ENCODE assay signal across 2 cellular contexts in the genomic region with DNA sequence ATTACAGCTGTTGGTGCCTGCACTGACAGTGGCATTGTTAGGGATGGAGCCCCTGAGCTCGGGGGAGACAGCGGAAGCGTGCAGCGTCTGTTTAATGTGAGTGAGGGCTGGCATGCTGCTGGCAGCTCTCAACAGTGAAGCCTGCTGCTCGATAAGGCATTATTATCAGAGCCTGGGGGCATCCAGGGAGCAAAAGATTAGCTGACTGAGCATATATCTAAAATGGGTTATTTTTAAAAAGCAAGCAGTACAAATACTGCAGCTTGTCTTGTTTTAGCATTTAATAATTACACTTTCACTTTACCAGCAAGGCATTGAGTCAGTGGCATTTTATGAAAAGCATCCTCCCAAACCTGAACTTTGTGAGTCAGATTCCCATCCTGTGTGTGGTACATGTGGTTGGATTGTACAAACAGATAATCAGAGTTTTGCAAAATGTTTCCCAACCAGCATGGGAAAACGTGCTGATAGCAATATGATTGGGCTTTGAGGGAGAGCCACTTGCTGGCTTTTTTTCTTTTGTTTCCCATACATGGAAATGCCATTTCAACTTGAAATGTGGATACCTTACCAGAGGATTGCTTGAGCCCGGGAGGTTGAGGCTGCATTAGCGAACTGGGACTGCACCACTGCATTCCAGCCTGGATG.
TF ChIP-seq lines count a peak whose summit lies in the region.

No MANE protein-coding gene starts in this region.

TF ChIP-seq in A549, 52 proteins besides CTCF, POLR2A, EP300 and RAD21 (continued from another document and continues in another):
- TF ChIP-seq POLR2AphosphoS2 (conservative IDR thresholded peaks at IDR 0.05; ENCODE audit: low read length) (no peak), ESRRA (IDR thresholded peaks at IDR 0.05; ENCODE audit: borderline replicate concordance, low read length) (no peak), GATA3 (IDR thresholded peaks at IDR 0.05; ENCODE audit: borderline replicate concordance) (peak; percentile 98), CHD2 (IDR thresholded peaks at IDR 0.05; ENCODE audit: low read length, partially characterized antibody) (no peak), ZSCAN20 (CRISPR knock-in tag; IDR thresholded peaks at IDR 0.05) (no peak; the same call in 1 of the 2 replicates), PHF8 (IDR thresholded peaks at IDR 0.05; ENCODE audit: borderline replicate concordance, low read depth) (no peak), MAZ (IDR thresholded peaks at IDR 0.05; ENCODE audit: borderline replicate concordance, low read depth, low read length) (no peak), HEYL (CRISPR knock-in tag; IDR thresholded peaks at IDR 0.05) (no peak), MYC (IDR thresholded peaks at IDR 0.05; ENCODE audit: borderline replicate concordance, low read length) (peak; percentile 53; the same call in 1 of the 2 replicates), PBX3 (IDR thresholded peaks at IDR 0.05) (peak; percentile 49; the same call in 1 of the 2 replicates), EHF (CRISPR knock-in tag; IDR thresholded peaks at IDR 0.05) (no peak; the same call in 1 of the 2 replicates), RCOR1 (IDR thresholded peaks at IDR 0.05; ENCODE audit: low read depth, low read length) (no peak), JUN (IDR thresholded peaks at IDR 0.05) (peak; percentile 96 to 98; a peak in 4 of 5 replicates), NR3C1 (IDR thresholded peaks at IDR 0.05) (no peak), FOSL2 (IDR thresholded peaks at IDR 0.05) (peak; percentile 94), FOSL2 (CRISPR knock-in tag; IDR thresholded peaks at IDR 0.05) (peak; percentile 93), BCL3 (IDR thresholded peaks at IDR 0.05) (peak; percentile 89; the same call in 1 of the 3 replicates), JUNB (IDR thresholded peaks at IDR 0.05) (peak; percentile 96), KDM1A (IDR thresholded peaks at IDR 0.05; ENCODE audit: low read depth) (no peak), HOXB13 (CRISPR knock-in tag; IDR thresholded peaks at IDR 0.05; ENCODE audit: low read depth) (no peak), SREBF2 (IDR thresholded peaks at IDR 0.05) (no peak), USF2 (IDR thresholded peaks at IDR 0.05) (no peak), REST (IDR thresholded peaks at IDR 0.05) (no peak), FOXS1 (CRISPR knock-in tag; IDR thresholded peaks at IDR 0.05) (no peak)
- TF ChIP-seq, protein P1, sequence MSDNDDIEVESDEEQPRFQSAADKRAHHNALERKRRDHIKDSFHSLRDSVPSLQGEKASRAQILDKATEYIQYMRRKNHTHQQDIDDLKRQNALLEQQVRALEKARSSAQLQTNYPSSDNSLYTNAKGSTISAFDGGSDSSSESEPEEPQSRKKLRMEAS (IDR thresholded peaks at IDR 0.05): peak; percentile 94
- TF ChIP-seq, protein P2, sequence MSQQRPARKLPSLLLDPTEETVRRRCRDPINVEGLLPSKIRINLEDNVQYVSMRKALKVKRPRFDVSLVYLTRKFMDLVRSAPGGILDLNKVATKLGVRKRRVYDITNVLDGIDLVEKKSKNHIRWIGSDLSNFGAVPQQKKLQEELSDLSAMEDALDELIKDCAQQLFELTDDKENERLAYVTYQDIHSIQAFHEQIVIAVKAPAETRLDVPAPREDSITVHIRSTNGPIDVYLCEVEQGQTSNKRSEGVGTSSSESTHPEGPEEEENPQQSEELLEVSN (IDR thresholded peaks at IDR 0.05; ENCODE audit: borderline replicate concordance, low read depth): no peak

TF ChIP-seq in GM23338, 12 proteins besides CTCF, POLR2A, EP300 and RAD21 (continued from another document):
- no peak for TF ChIP-seq ZNF462 (CRISPR knock-in tag; IDR thresholded peaks at IDR 0.05)
- no peak for TF ChIP-seq ZNF114 (CRISPR knock-in tag; IDR thresholded peaks at IDR 0.05)
- no peak for TF ChIP-seq JUNB (IDR thresholded peaks at IDR 0.05; ENCODE audit: unreplicated experiment)
- no peak for TF ChIP-seq CREB1 (CRISPR knock-in tag; IDR thresholded peaks at IDR 0.05; ENCODE audit: low read depth)
- no peak for TF ChIP-seq EZH2 (IDR thresholded peaks at IDR 0.05; ENCODE audit: low read depth, unreplicated experiment)
- no peak for TF ChIP-seq POLR2AphosphoS5 (IDR thresholded peaks at IDR 0.05; ENCODE audit: low read depth)
- no peak for TF ChIP-seq NANOG (IDR thresholded peaks at IDR 0.05; ENCODE audit: borderline replicate concordance)
- no peak for TF ChIP-seq EZH2phosphoT487 (IDR thresholded peaks at IDR 0.05; ENCODE audit: unreplicated experiment)
- TF ChIP-seq REST (IDR thresholded peaks at IDR 0.05; ENCODE audit: unreplicated experiment): no peak
- no peak for TF ChIP-seq STAT1 (IDR thresholded peaks at IDR 0.05; ENCODE audit: unreplicated experiment)
- TF ChIP-seq ZNF331 (CRISPR knock-in tag; IDR thresholded peaks at IDR 0.05; ENCODE audit: low read depth): no peak
